ENCODE assay signal across 15 cellular contexts in genomic region chr2:69988086-69988635, GRCh38. TPM values are rescaled to one million over a fixed set of nuclear protein-coding genes. Genes with fewer than 3 reads are reported as not detected.
DNase-seq lines count a peak whose midpoint lies in the region; ATAC-seq and TF ChIP-seq lines count a peak whose summit lies in the region.
"Had no signal": no experiment of that assay in that cellular context is flagged by ENCODE, and none has a peak within 500 bp of the region (broad histone marks: within the 10 kb centered on the region; RNA-seq: fewer than 3 reads in every experiment).

No MANE protein-coding gene starts in this region.

- H3K4me1 Mint-ChIP-seq in activated T-helper 17 cell treated with anti-CD3 and anti-CD28 coated beads, Interleukin-2, amount 50 U/mL, for 72 hours: peaks cover 10% of the 10 kb centered on the region
- H3K4me1 Mint-ChIP-seq in progenitor cell of endocrine pancreas (ENCODE audit: low read depth): no peaks in the 10 kb centered on the region

- no peaks in the 10 kb centered on the region for H3K9me3 ChIP-seq in mucosa of descending colon

- ATAC-seq in activated T-helper 17 cell treated with anti-CD3 and anti-CD28 coated beads, Interleukin-2, amount 50 U/mL, for 72 hours (replicated peaks): peak; percentile 65
- ATAC-seq in mucosa of descending colon: no peak
- no peak for ATAC-seq in Right ventricle myocardium inferior
- ATAC-seq in GM18868 (IDR thresholded peaks at IDR 0.05; ENCODE audit: unreplicated experiment): no peak
- ATAC-seq: K562 had no signal

- H3K36me3 ChIP-seq in mucosa of descending colon (ENCODE audit: low read depth): no peaks in the 10 kb centered on the region

- peak overlapping the region; percentile 3 for H3K27ac Mint-ChIP-seq in activated T-helper 17 cell treated with anti-CD3 and anti-CD28 coated beads, Interleukin-2, amount 50 U/mL, for 72 hours
- H3K27ac Mint-ChIP-seq in progenitor cell of endocrine pancreas: peak overlapping the region; percentile 0

- H3K4me3 ChIP-seq in mucosa of descending colon: no peak overlapping the region
- H3K4me3 ChIP-seq: K562 had no signal

- DNase-seq in stimulated activated naive CD4-positive, alpha-beta T cell treated with Interleukin-2 at 50 U/mL for 16 hours (lab: John Stamatoyannopoulos, UW): peak; percentile 2
- DNase-seq in stimulated activated naive CD4-positive, alpha-beta T cell (lab: John Stamatoyannopoulos, UW): no peak
- DNase-seq in mucosa of descending colon (peak in 2 of 3 donors; percentile 1 to 10), progenitor cell of endocrine pancreas (ENCODE audit: low spot score, unreplicated experiment) (no peak), Right ventricle myocardium inferior (ENCODE audit: missing footprints) (no peak)
- DNase-seq: ACHN, C1 segment of cervical spinal cord, DMS79, NCI-H1105 treated with DMSO at 0.1 percent for 48 hours, NCI-H1694 treated with DMSO at 0.1 percent for 48 hours, SHP77 had no signal

- H3K9me3 Mint-ChIP-seq in activated T-helper 17 cell treated with anti-CD3 and anti-CD28 coated beads, Interleukin-2, amount 50 U/mL, for 72 hours: no peaks in the 10 kb centered on the region
- no peaks in the 10 kb centered on the region for H3K9me3 Mint-ChIP-seq in progenitor cell of endocrine pancreas (ENCODE audit: low read depth)

- no peak overlapping the region for H3K4me3 Mint-ChIP-seq in activated T-helper 17 cell treated with anti-CD3 and anti-CD28 coated beads, Interleukin-2, amount 50 U/mL, for 72 hours
- H3K4me3 Mint-ChIP-seq in progenitor cell of endocrine pancreas (ENCODE audit: low read depth): no peak overlapping the region

- intact Hi-C loops in mucosa of descending colon (cut with DNase I, micrococcal nuclease): no loop called here
- intact Hi-C loops in Right ventricle myocardium inferior (cut with DNase I): no loop called here

- H3K4me1 ChIP-seq in mucosa of descending colon (ENCODE audit: low read depth): peaks cover 14% of the 10 kb centered on the region

- TF ChIP-seq CTCF in mucosa of descending colon (IDR thresholded peaks at IDR 0.05) (no peak), progenitor cell of endocrine pancreas (IDR thresholded peaks at IDR 0.05; ENCODE audit: unreplicated experiment) (no peak)

- no peaks in the 10 kb centered on the region for H3K27me3 Mint-ChIP-seq in activated T-helper 17 cell treated with anti-CD3 and anti-CD28 coated beads, Interleukin-2, amount 50 U/mL, for 72 hours
- no peaks in the 10 kb centered on the region for H3K27me3 Mint-ChIP-seq in progenitor cell of endocrine pancreas

- H3K36me3 Mint-ChIP-seq in activated T-helper 17 cell treated with anti-CD3 and anti-CD28 coated beads, Interleukin-2, amount 50 U/mL, for 72 hours (ENCODE audit: low read depth): no peaks in the 10 kb centered on the region
- peaks cover 2% of the 10 kb centered on the region for H3K36me3 Mint-ChIP-seq in progenitor cell of endocrine pancreas (ENCODE audit: insufficient read depth)

RNA-seq across cellular contexts. Expression of gene ASPRV1, which starts 26.7 kb away (rescaled TPM):
- 1 to 10 TPM in 1 of 2 donors, under 1 TPM in 1; 0.73 to 3.4 TPM for total RNA-seq in activated T-helper 17 cell treated with anti-CD3 and anti-CD28 coated beads, Interleukin-2, amount 50 U/mL, for 72 hours
- total RNA-seq in mucosa of descending colon (1 to 10 TPM in 1 of 3 donors, under 1 TPM in 2; 0.55 to 1.1 (median 0.55) TPM), progenitor cell of endocrine pancreas (1.1 and 1.2 TPM in 2 replicates), Right ventricle myocardium inferior (0.81 TPM)
- total RNA-seq: NCI-H460 had no signal

Comparison
In these comparisons a context has a peak if more than half of its experiments do, and no peak if none do; other contexts are left out.
1. DNase-seq: peak in stimulated activated naive CD4-positive, alpha-beta T cell treated with Interleukin-2 at 50 U/mL for 16 hours (single experiment) and mucosa of descending colon (2 of 3); none in stimulated activated naive CD4-positive, alpha-beta T cell (0 of 6), progenitor cell of endocrine pancreas (single experiment) and Right ventricle myocardium inferior (single experiment).